ENCODE assay signal across 15 cellular contexts in the genomic region with DNA sequence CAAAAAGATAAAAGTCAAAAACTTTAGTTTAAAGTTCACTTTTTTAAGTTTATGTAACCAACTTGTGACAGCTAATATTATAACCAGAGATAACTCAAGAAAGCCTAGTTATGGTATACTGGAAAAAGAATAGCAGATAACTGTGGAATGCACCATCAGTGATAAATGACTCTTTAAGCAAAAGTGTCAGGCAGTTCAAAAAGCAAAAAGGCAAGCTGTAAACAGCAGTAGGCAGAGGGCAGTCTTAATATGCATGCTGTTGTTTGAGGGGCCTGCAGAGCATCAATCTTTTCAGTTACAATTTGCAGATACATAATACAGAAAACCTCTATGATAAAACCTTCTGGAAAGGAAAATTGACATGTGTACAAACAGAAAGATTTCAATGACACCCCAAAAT.
DNase-seq lines count a peak whose midpoint lies in the region; ATAC-seq and TF ChIP-seq lines count a peak whose summit lies in the region.
"Had no signal": no experiment of that assay in that cellular context is flagged by ENCODE, and none has a peak within 500 bp of the region (broad histone marks: within the 10 kb centered on the region; RNA-seq: fewer than 3 reads in every experiment).

No MANE protein-coding gene starts in this region.

- DNase-seq in NCI-H226 (peak; percentile 33), mesenchymal stem cell (peak; percentile 24), cortex of kidney (lab: John Stamatoyannopoulos, UW) (no peak), hypothalamus (lab: John Stamatoyannopoulos, UW) (no peak), omental fat pad (ENCODE audit: low spot score) (no peak)
- DNase-seq in activated naive CD8-positive, alpha-beta T cell treated with anti-CD3 and anti-CD28 coated beads, Interleukin-2, amount 50 U/mL, for 24 hours, result no peak
- DNase-seq: ACHN; BE2C; C1 segment of cervical spinal cord; CD4-positive, CD25-positive, alpha-beta regulatory T cell; CD8-positive, alpha-beta memory T cell; COR-L47; GM23248; HCEC 1CT had no signal

- H3K9ac ChIP-seq in mesenchymal stem cell (ENCODE audit: low read length), result no peak overlapping the region
- H3K9ac ChIP-seq: GM23248 had no signal

- ATAC-seq in SK-N-SH treated with all-trans-retinoic acid at 6 μM for 48 hours, result peak; percentile 78
- ATAC-seq in omental fat pad (ENCODE audit: low FRiP score), result no peak
- no peak for ATAC-seq in activated naive CD8-positive, alpha-beta T cell treated with anti-CD3 and anti-CD28 coated beads, Interleukin-2, amount 50 U/mL, for 24 hours

- no peaks in the 10 kb centered on the region for H3K36me3 Mint-ChIP-seq in activated naive CD8-positive, alpha-beta T cell treated with anti-CD3 and anti-CD28 coated beads, Interleukin-2, amount 50 U/mL, for 24 hours (ENCODE audit: low read depth)
- H3K36me3 Mint-ChIP-seq: CD4-positive, CD25-positive, alpha-beta regulatory T cell; CD8-positive, alpha-beta memory T cell had no signal

- H3K36me3 ChIP-seq in mesenchymal stem cell (ENCODE audit: control insufficient read depth in 1 of 2, insufficient read depth in 2 of 2, low read depth in 1 of 2, low read length in 2 of 2), result no peaks in the 10 kb centered on the region
- H3K36me3 ChIP-seq: BE2C had no signal

- H3K18ac ChIP-seq in mesenchymal stem cell (ENCODE audit: low read depth in 1 of 2, low read length in 2 of 2), result no peak overlapping the region

- no peak overlapping the region for H3K4ac ChIP-seq in mesenchymal stem cell (ENCODE audit: low read depth in 1 of 2, low read length in 2 of 2)

- H3K4me2 ChIP-seq in mesenchymal stem cell (ENCODE audit: low read length, poor library complexity, severe bottlenecking), result no peak overlapping the region

- no peak for TF ChIP-seq CTCF in omental fat pad (IDR thresholded peaks at IDR 0.05)

- H3K79me1 ChIP-seq in mesenchymal stem cell (replicated peaks; ENCODE audit: low read length, poor library complexity, severe bottlenecking), result no peaks in the 10 kb centered on the region

- peaks cover 3% of the 10 kb centered on the region for H3K4me1 ChIP-seq in mesenchymal stem cell (ENCODE audit: control insufficient read depth, insufficient read depth, low read depth, low read length)
- H3K4me1 ChIP-seq: BE2C had no signal

- no peaks in the 10 kb centered on the region for H3K9me3 Mint-ChIP-seq in activated naive CD8-positive, alpha-beta T cell treated with anti-CD3 and anti-CD28 coated beads, Interleukin-2, amount 50 U/mL, for 24 hours
- H3K9me3 Mint-ChIP-seq: CD4-positive, CD25-positive, alpha-beta regulatory T cell; CD8-positive, alpha-beta memory T cell had no signal

- no peak overlapping the region for H4K8ac ChIP-seq in mesenchymal stem cell (ENCODE audit: low read length)

- no peaks in the 10 kb centered on the region for H3K9me3 ChIP-seq in mesenchymal stem cell (ENCODE audit: control insufficient read depth, low read length)
- H3K9me3 ChIP-seq: BE2C had no signal

- no peak overlapping the region for H2AK5ac ChIP-seq in mesenchymal stem cell (ENCODE audit: low read length, severe bottlenecking)

- no peak overlapping the region for H3K4me3 Mint-ChIP-seq in activated naive CD8-positive, alpha-beta T cell treated with anti-CD3 and anti-CD28 coated beads, Interleukin-2, amount 50 U/mL, for 24 hours
- H3K4me3 Mint-ChIP-seq: CD4-positive, CD25-positive, alpha-beta regulatory T cell; CD8-positive, alpha-beta memory T cell had no signal

- no peak overlapping the region for H3K14ac ChIP-seq in mesenchymal stem cell (ENCODE audit: low read length in 2 of 2)

- H3K27ac ChIP-seq in mesenchymal stem cell (ENCODE audit: low read length, poor library complexity, severe bottlenecking), result no peak overlapping the region
- H3K27ac ChIP-seq: GM23248 had no signal

- no peak overlapping the region for H3K4me3 ChIP-seq in mesenchymal stem cell (ENCODE audit: insufficient read depth in 1 of 2, low read depth in 1 of 2, low read length in 2 of 2)
- H3K4me3 ChIP-seq: GM23248 had no signal

- H3K27me3 Mint-ChIP-seq in activated naive CD8-positive, alpha-beta T cell treated with anti-CD3 and anti-CD28 coated beads, Interleukin-2, amount 50 U/mL, for 24 hours, result no peaks in the 10 kb centered on the region
- H3K27me3 Mint-ChIP-seq: CD8-positive, alpha-beta memory T cell had no signal

- no peaks in the 10 kb centered on the region for H3K4me1 Mint-ChIP-seq in activated naive CD8-positive, alpha-beta T cell treated with anti-CD3 and anti-CD28 coated beads, Interleukin-2, amount 50 U/mL, for 24 hours
- H3K4me1 Mint-ChIP-seq: CD4-positive, CD25-positive, alpha-beta regulatory T cell; CD8-positive, alpha-beta memory T cell had no signal

- H2BK15ac ChIP-seq in mesenchymal stem cell (ENCODE audit: low read depth, poor library complexity, severe bottlenecking), result no peak overlapping the region

- no peak overlapping the region for H3K23ac ChIP-seq in mesenchymal stem cell (ENCODE audit: low read length in 2 of 2)

- no peak overlapping the region for H2BK5ac ChIP-seq in mesenchymal stem cell (ENCODE audit: low read depth, low read length, poor library complexity, severe bottlenecking)

- H2AFZ ChIP-seq in mesenchymal stem cell (ENCODE audit: low read depth, low read length), result no peak overlapping the region
- H2AFZ ChIP-seq: GM23248 had no signal

- no peak overlapping the region for H2BK120ac ChIP-seq in mesenchymal stem cell (ENCODE audit: low read depth, low read length)

- H2BK12ac ChIP-seq in mesenchymal stem cell (ENCODE audit: low read length in 2 of 2), result no peak overlapping the region

- H3K27me3 ChIP-seq in mesenchymal stem cell (ENCODE audit: control insufficient read depth in 1 of 2, insufficient read depth in 1 of 2, low read length in 2 of 2), result no peaks in the 10 kb centered on the region
- H3K27me3 ChIP-seq: BE2C had no signal

- H3K27ac Mint-ChIP-seq in activated naive CD8-positive, alpha-beta T cell treated with anti-CD3 and anti-CD28 coated beads, Interleukin-2, amount 50 U/mL, for 24 hours, result no peak overlapping the region
- H3K27ac Mint-ChIP-seq: CD4-positive, CD25-positive, alpha-beta regulatory T cell; CD8-positive, alpha-beta memory T cell had no signal

- no peak overlapping the region for H4K91ac ChIP-seq in mesenchymal stem cell (ENCODE audit: low read length)

TF ChIP-seq in SK-N-SH treated with all-trans-retinoic acid at 6 μM for 48 hours, 23 proteins besides CTCF, POLR2A, EP300 and RAD21:
- no peak for TF ChIP-seq GLIS3 (CRISPR knock-in tag; IDR thresholded peaks at IDR 0.05)
- TF ChIP-seq, protein P1, sequence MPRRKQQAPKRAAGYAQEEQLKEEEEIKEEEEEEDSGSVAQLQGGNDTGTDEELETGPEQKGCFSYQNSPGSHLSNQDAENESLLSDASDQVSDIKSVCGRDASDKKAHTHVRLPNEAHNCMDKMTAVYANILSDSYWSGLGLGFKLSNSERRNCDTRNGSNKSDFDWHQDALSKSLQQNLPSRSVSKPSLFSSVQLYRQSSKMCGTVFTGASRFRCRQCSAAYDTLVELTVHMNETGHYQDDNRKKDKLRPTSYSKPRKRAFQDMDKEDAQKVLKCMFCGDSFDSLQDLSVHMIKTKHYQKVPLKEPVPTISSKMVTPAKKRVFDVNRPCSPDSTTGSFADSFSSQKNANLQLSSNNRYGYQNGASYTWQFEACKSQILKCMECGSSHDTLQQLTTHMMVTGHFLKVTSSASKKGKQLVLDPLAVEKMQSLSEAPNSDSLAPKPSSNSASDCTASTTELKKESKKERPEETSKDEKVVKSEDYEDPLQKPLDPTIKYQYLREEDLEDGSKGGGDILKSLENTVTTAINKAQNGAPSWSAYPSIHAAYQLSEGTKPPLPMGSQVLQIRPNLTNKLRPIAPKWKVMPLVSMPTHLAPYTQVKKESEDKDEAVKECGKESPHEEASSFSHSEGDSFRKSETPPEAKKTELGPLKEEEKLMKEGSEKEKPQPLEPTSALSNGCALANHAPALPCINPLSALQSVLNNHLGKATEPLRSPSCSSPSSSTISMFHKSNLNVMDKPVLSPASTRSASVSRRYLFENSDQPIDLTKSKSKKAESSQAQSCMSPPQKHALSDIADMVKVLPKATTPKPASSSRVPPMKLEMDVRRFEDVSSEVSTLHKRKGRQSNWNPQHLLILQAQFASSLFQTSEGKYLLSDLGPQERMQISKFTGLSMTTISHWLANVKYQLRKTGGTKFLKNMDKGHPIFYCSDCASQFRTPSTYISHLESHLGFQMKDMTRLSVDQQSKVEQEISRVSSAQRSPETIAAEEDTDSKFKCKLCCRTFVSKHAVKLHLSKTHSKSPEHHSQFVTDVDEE (CRISPR knock-in tag; IDR thresholded peaks at IDR 0.05), result no peak
- no peak for TF ChIP-seq CSDC2 (CRISPR knock-in tag; IDR thresholded peaks at IDR 0.05)
- TF ChIP-seq, protein P2, sequence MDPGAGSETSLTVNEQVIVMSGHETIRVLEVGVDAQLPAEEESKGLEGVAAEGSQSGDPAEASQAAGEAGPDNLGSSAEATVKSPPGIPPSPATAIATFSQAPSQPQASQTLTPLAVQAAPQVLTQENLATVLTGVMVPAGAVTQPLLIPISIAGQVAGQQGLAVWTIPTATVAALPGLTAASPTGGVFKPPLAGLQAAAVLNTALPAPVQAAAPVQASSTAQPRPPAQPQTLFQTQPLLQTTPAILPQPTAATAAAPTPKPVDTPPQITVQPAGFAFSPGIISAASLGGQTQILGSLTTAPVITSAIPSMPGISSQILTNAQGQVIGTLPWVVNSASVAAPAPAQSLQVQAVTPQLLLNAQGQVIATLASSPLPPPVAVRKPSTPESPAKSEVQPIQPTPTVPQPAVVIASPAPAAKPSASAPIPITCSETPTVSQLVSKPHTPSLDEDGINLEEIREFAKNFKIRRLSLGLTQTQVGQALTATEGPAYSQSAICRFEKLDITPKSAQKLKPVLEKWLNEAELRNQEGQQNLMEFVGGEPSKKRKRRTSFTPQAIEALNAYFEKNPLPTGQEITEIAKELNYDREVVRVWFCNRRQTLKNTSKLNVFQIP (CRISPR knock-in tag; IDR thresholded peaks at IDR 0.05; ENCODE audit: borderline replicate concordance, low read depth), result no peak
- TF ChIP-seq, protein P3, sequence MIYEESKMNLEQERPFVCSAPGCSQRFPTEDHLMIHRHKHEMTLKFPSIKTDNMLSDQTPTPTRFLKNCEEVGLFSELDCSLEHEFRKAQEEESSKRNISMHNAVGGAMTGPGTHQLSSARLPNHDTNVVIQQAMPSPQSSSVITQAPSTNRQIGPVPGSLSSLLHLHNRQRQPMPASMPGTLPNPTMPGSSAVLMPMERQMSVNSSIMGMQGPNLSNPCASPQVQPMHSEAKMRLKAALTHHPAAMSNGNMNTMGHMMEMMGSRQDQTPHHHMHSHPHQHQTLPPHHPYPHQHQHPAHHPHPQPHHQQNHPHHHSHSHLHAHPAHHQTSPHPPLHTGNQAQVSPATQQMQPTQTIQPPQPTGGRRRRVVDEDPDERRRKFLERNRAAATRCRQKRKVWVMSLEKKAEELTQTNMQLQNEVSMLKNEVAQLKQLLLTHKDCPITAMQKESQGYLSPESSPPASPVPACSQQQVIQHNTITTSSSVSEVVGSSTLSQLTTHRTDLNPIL (CRISPR knock-in tag; IDR thresholded peaks at IDR 0.05; ENCODE audit: low read depth), result no peak
- TF ChIP-seq ZNF8 (CRISPR knock-in tag; IDR thresholded peaks at IDR 0.05), result no peak

Comparison
In these comparisons a context has a peak if more than half of its experiments do, and no peak if none do; other contexts are left out.
1. DNase-seq: peak in NCI-H226 (single experiment) and mesenchymal stem cell (single experiment); none in cortex of kidney (single experiment), hypothalamus (0 of 51), omental fat pad (single experiment) and activated naive CD8-positive, alpha-beta T cell treated with anti-CD3 and anti-CD28 coated beads, Interleukin-2, amount 50 U/mL, for 24 hours (single experiment).